1 cellular context compared by ENCODE assay signal in genomic region chr20:20052074-20052970, GRCh38.
TF ChIP-seq lines count a peak whose summit lies in the region.

Gene CFAP61, plus strand, starts transcription at chr20:20052532. Its CDS starts 4,122 bp downstream, at chr20:20056654.
Gene CRNKL1, minus strand, starts transcription at chr20:20052466. Its CDS starts 124 bp downstream, at chr20:20052342.

TF ChIP-seq in SK-N-SH, 30 proteins besides CTCF, POLR2A, EP300 and RAD21 (continued from another document):
- TF ChIP-seq REST (IDR thresholded peaks at IDR 0.05; ENCODE audit: low read depth, low read length) (no peak), TCF12 (IDR thresholded peaks at IDR 0.05) (no peak), RFX5 (IDR thresholded peaks at IDR 0.05; ENCODE audit: low read length) (no peak), RCOR1 (IDR thresholded peaks at IDR 0.05; ENCODE audit: low read length) (no peak), MXI1 (IDR thresholded peaks at IDR 0.05; ENCODE audit: low read depth, low read length) (peak; percentile 99), JUND (IDR thresholded peaks at IDR 0.05) (no peak), PBX3 (IDR thresholded peaks at IDR 0.05) (no peak), IRF3 (IDR thresholded peaks at IDR 0.05; ENCODE audit: low read depth, low read length) (no peak), GABPA (IDR thresholded peaks at IDR 0.05; ENCODE audit: low read depth) (peak; percentile 95), FOSL2 (IDR thresholded peaks at IDR 0.05; ENCODE audit: borderline replicate concordance, low read depth) (no peak), EZH2phosphoT487 (IDR thresholded peaks at IDR 0.05; ENCODE audit: borderline replicate concordance, low read depth) (no peak), POLR2AphosphoS5 (IDR thresholded peaks at IDR 0.05; ENCODE audit: low read depth, low read length) (peak; percentile 58; the same call in 1 of the 2 replicates), SMC3 (IDR thresholded peaks at IDR 0.05; ENCODE audit: low read depth, low read length) (no peak), FOXM1 (IDR thresholded peaks at IDR 0.05; ENCODE audit: low read depth) (no peak), GATA2 (CRISPR knock-in tag; IDR thresholded peaks at IDR 0.05) (no peak), FOXJ3 (CRISPR knock-in tag; IDR thresholded peaks at IDR 0.05) (no peak)
TF ChIP-seq in SK-N-SH: peak in this region for 11.
